In genomic region chr1:236342403-236343245, GRCh38 we compare ENCODE assay signal across 2 cellular contexts.
TF ChIP-seq lines count a peak whose summit lies in the region.

No MANE protein-coding gene starts in this region.

TF ChIP-seq in GM23338, 12 proteins besides CTCF, POLR2A, EP300 and RAD21:
- TF ChIP-seq REST (IDR thresholded peaks at IDR 0.05; ENCODE audit: unreplicated experiment) (no peak), ZNF114 (CRISPR knock-in tag; IDR thresholded peaks at IDR 0.05) (no peak), STAT1 (IDR thresholded peaks at IDR 0.05; ENCODE audit: unreplicated experiment) (no peak), ZNF331 (CRISPR knock-in tag; IDR thresholded peaks at IDR 0.05; ENCODE audit: low read depth) (no peak)

TF ChIP-seq in H1, 55 proteins besides CTCF, POLR2A, EP300 and RAD21:
- TF ChIP-seq TEAD4 (IDR thresholded peaks at IDR 0.05; ENCODE audit: low read depth, low read length) = peak; percentile 38; the same call in 1 of the 2 replicates
- peak; percentile 26; the same call in 1 of the 2 replicates for TF ChIP-seq CEBPB (IDR thresholded peaks at IDR 0.05; ENCODE audit: low read depth, low read length)
- TF ChIP-seq BRCA1 (IDR thresholded peaks at IDR 0.05; ENCODE audit: low read depth, low read length) = no peak
